Comparison of ENCODE assay signal across 22 cellular contexts in genomic region chr4:17010426-17011087, GRCh38.
DNase-seq lines count a peak whose midpoint lies in the region; ATAC-seq and TF ChIP-seq lines count a peak whose summit lies in the region.
"Had no signal": no experiment of that assay in that cellular context is flagged by ENCODE, and none has a peak within 500 bp of the region (broad histone marks: within the 10 kb centered on the region; RNA-seq: fewer than 3 reads in every experiment).

No MANE protein-coding gene starts in this region.

- H3K27me3 Mint-ChIP-seq in endodermal cell (ENCODE audit: insufficient read depth): no peaks in the 10 kb centered on the region
- H3K27me3 Mint-ChIP-seq: CD8-positive, alpha-beta memory T cell had no signal

- H3K79me2 ChIP-seq in SK-N-SH (ENCODE audit: insufficient read depth): no peaks in the 10 kb centered on the region

- POLR2A ChIA-PET in SK-N-SH (lab: Yijun Ruan, JAX): no interaction called here

- H3K4me3 ChIP-seq in SK-N-SH (ENCODE audit: low read depth in 2 of 2, low read length in 1 of 2) (no peak overlapping the region), endodermal cell (ENCODE audit: low read length) (no peak overlapping the region)
- H3K4me3 ChIP-seq: HAP-1 had no signal

- no peaks in the 10 kb centered on the region for H3K4me1 Mint-ChIP-seq in endodermal cell
- H3K4me1 Mint-ChIP-seq: CD8-positive, alpha-beta memory T cell had no signal

- H3K4me1 ChIP-seq in SK-N-SH (ENCODE audit: control insufficient read depth in 1 of 2, insufficient read depth in 2 of 2, low read depth in 1 of 2, low read length in 1 of 2): peaks cover 0 to 8% of the 10 kb centered on the region in 2 experiments; a peak in 1 of 4 replicates
- H3K4me1 ChIP-seq in endodermal cell (ENCODE audit: control insufficient read depth, insufficient read depth, low read length): peaks cover 4% of the 10 kb centered on the region
- H3K4me1 ChIP-seq: HAP-1 had no signal

- ATAC-seq in SK-N-SH treated with all-trans-retinoic acid at 6 μM for 48 hours (no peak), GM19455 (IDR thresholded peaks at IDR 0.05; ENCODE audit: unreplicated experiment) (no peak)

- H3K27ac Mint-ChIP-seq in endodermal cell: no peak overlapping the region

- H3F3A ChIP-seq in SK-N-SH (replicated peaks; ENCODE audit: insufficient read depth): peaks cover 18% of the 10 kb centered on the region

- peaks cover 10% of the 10 kb centered on the region; the same call in 1 of the 2 replicates for H3K9me3 ChIP-seq in SK-N-SH
- no peaks in the 10 kb centered on the region for H3K9me3 ChIP-seq in endodermal cell (ENCODE audit: control insufficient read depth, low read length)
- H3K9me3 ChIP-seq: HAP-1 had no signal

- H3K36me3 Mint-ChIP-seq in endodermal cell (ENCODE audit: low read depth): no peaks in the 10 kb centered on the region
- H3K36me3 Mint-ChIP-seq: CD8-positive, alpha-beta memory T cell had no signal

- H3K27ac ChIP-seq in SK-N-SH (ENCODE audit: low read depth in 2 of 2, low read length in 1 of 2) (no peak overlapping the region), endodermal cell (ENCODE audit: low read depth, low read length) (no peak overlapping the region)
- H3K27ac ChIP-seq: C4-2B had no signal

- TF ChIP-seq CTCF in SK-N-SH (IDR thresholded peaks at IDR 0.05) (no peak), endodermal cell (conservative IDR thresholded peaks at IDR 0.05) (no peak)

- DNase-seq in SK-N-SH (no peak), RPMI7951 (ENCODE audit: low read depth) (peak; percentile 68), endodermal cell (peak; percentile 12), medulla oblongata (ENCODE audit: extremely low spot score) (no peak), NOMO-1 (lab: John Stamatoyannopoulos, UW; ENCODE audit: unreplicated experiment in 2 of 2) (no peak), NCI-H748 (lab: John Stamatoyannopoulos, UW; ENCODE audit: unreplicated experiment) (no peak)
- DNase-seq: Calu3; CD8-positive, alpha-beta memory T cell; DMS153; Karpas-422; NCI-H1048; NCI-H1417 treated with DMSO at 0.1 percent for 48 hours; NCI-H187; NCI-H446; NCI-H526 treated with DMSO at 0.1 percent for 48 hours; NK-92 treated with Interleukin-12 subunit alpha and Interleukin-12 subunit beta, amount 100 ng/mL, for 24 hours; SHP77; T-helper 1 cell had no signal

- H4K20me1 ChIP-seq in SK-N-SH (ENCODE audit: insufficient read depth): no peaks in the 10 kb centered on the region

- H3K4me3 Mint-ChIP-seq in endodermal cell: no peak overlapping the region
- H3K4me3 Mint-ChIP-seq: CD8-positive, alpha-beta memory T cell had no signal

- CTCF ChIA-PET in SK-N-SH (lab: Yijun Ruan, JAX): interaction anchor here (1.0 kb wide), 1 partner anchor 314 kb away, joined by 3 read pairs; no protein-coding TSS in a partner anchor

- 88% methylated on average over 12 of the region's 13 CpGs for WGBS in SK-N-SH (ENCODE audit: low lambda C conversion rate)
- 90 to 98% methylated on average over 10 to 13 of the region's 13 CpGs for WGBS in endodermal cell (ENCODE audit: insufficient coverage in 1 of 2, insufficient read length in 1 of 2), 2 experiments

- H3K27me3 ChIP-seq in SK-N-SH (ENCODE audit: insufficient read depth) (no peaks in the 10 kb centered on the region), endodermal cell (ENCODE audit: control insufficient read depth, insufficient read depth, low read length, poor library complexity, severe bottlenecking) (no peaks in the 10 kb centered on the region)

- H2AFZ ChIP-seq in SK-N-SH (ENCODE audit: low read depth): peak overlapping the region; percentile 36; the same call in 1 of the 2 replicates

- H3K9me3 Mint-ChIP-seq in endodermal cell: no peaks in the 10 kb centered on the region
- H3K9me3 Mint-ChIP-seq: CD8-positive, alpha-beta memory T cell had no signal

- no peak overlapping the region for H3K9ac ChIP-seq in SK-N-SH
- no peak overlapping the region for H3K9ac ChIP-seq in endodermal cell (ENCODE audit: extremely low read depth, low read length, poor library complexity, severe bottlenecking)

- H3K36me3 ChIP-seq in SK-N-SH (replicated peaks in 1 of 2; ENCODE audit: control insufficient read depth in 1 of 2, insufficient read depth in 2 of 2, low read length in 1 of 2): no peaks in the 10 kb centered on the region
- H3K36me3 ChIP-seq in endodermal cell (ENCODE audit: control insufficient read depth, insufficient read depth, low read length): no peaks in the 10 kb centered on the region
- H3K36me3 ChIP-seq: HAP-1 had no signal

- H3K4me2 ChIP-seq in SK-N-SH: no peak overlapping the region

- no peak for TF ChIP-seq RAD21 in SK-N-SH (IDR thresholded peaks at IDR 0.05; ENCODE audit: low read length)

- H3K9me2 ChIP-seq in SK-N-SH: no peaks in the 10 kb centered on the region

- TF ChIP-seq EP300 in SK-N-SH (IDR thresholded peaks at IDR 0.05; ENCODE audit: borderline replicate concordance in 1 of 2, low read depth in 1 of 2, low read length in 1 of 2): no peak

TF ChIP-seq in SK-N-SH, 30 proteins besides CTCF, POLR2A, EP300 and RAD21:
- TF ChIP-seq FOXM1 (IDR thresholded peaks at IDR 0.05; ENCODE audit: low read depth) (no peak), NRF1 (IDR thresholded peaks at IDR 0.05; ENCODE audit: low read depth, low read length) (no peak), FOXJ3 (CRISPR knock-in tag; IDR thresholded peaks at IDR 0.05) (no peak), MEF2A (IDR thresholded peaks at IDR 0.05; ENCODE audit: borderline replicate concordance, low read depth) (no peak)
- TF ChIP-seq, protein P1, sequence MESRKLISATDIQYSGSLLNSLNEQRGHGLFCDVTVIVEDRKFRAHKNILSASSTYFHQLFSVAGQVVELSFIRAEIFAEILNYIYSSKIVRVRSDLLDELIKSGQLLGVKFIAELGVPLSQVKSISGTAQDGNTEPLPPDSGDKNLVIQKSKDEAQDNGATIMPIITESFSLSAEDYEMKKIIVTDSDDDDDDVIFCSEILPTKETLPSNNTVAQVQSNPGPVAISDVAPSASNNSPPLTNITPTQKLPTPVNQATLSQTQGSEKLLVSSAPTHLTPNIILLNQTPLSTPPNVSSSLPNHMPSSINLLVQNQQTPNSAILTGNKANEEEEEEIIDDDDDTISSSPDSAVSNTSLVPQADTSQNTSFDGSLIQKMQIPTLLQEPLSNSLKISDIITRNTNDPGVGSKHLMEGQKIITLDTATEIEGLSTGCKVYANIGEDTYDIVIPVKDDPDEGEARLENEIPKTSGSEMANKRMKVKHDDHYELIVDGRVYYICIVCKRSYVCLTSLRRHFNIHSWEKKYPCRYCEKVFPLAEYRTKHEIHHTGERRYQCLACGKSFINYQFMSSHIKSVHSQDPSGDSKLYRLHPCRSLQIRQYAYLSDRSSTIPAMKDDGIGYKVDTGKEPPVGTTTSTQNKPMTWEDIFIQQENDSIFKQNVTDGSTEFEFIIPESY (IDR thresholded peaks at IDR 0.05; ENCODE audit: borderline replicate concordance, low read depth): no peak

TF ChIP-seq in SK-N-SH treated with all-trans-retinoic acid at 6 μM for 48 hours, 23 proteins besides CTCF, POLR2A, EP300 and RAD21 (continues in another document):
- TF ChIP-seq ZNF8 (CRISPR knock-in tag; IDR thresholded peaks at IDR 0.05): no peak
- TF ChIP-seq POU6F1 (CRISPR knock-in tag; IDR thresholded peaks at IDR 0.05; ENCODE audit: borderline replicate concordance, low read depth): no peak
- TF ChIP-seq ZNF565 (CRISPR knock-in tag; conservative IDR thresholded peaks at IDR 0.05; ENCODE audit: low read depth): no peak
- TF ChIP-seq BACH2 (CRISPR knock-in tag; IDR thresholded peaks at IDR 0.05; ENCODE audit: borderline replicate concordance): no peak
- no peak for TF ChIP-seq PPARA (CRISPR knock-in tag; IDR thresholded peaks at IDR 0.05; ENCODE audit: borderline replicate concordance)
- no peak for TF ChIP-seq ZC3H10 (CRISPR knock-in tag; IDR thresholded peaks at IDR 0.05)
- no peak for TF ChIP-seq SNAI2 (CRISPR knock-in tag; IDR thresholded peaks at IDR 0.05)
- no peak for TF ChIP-seq GLIS3 (CRISPR knock-in tag; IDR thresholded peaks at IDR 0.05)
- TF ChIP-seq, protein P2, sequence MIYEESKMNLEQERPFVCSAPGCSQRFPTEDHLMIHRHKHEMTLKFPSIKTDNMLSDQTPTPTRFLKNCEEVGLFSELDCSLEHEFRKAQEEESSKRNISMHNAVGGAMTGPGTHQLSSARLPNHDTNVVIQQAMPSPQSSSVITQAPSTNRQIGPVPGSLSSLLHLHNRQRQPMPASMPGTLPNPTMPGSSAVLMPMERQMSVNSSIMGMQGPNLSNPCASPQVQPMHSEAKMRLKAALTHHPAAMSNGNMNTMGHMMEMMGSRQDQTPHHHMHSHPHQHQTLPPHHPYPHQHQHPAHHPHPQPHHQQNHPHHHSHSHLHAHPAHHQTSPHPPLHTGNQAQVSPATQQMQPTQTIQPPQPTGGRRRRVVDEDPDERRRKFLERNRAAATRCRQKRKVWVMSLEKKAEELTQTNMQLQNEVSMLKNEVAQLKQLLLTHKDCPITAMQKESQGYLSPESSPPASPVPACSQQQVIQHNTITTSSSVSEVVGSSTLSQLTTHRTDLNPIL (CRISPR knock-in tag; IDR thresholded peaks at IDR 0.05; ENCODE audit: low read depth): no peak
- TF ChIP-seq ISL1 (CRISPR knock-in tag; IDR thresholded peaks at IDR 0.05): no peak
- TF ChIP-seq ZFP30 (CRISPR knock-in tag; IDR thresholded peaks at IDR 0.05): no peak
- no peak for TF ChIP-seq ZNF70 (CRISPR knock-in tag; IDR thresholded peaks at IDR 0.05)
- TF ChIP-seq ESRRG (CRISPR knock-in tag; IDR thresholded peaks at IDR 0.05): no peak
- TF ChIP-seq OSR1 (CRISPR knock-in tag; IDR thresholded peaks at IDR 0.05): no peak
- no peak for TF ChIP-seq TOX (CRISPR knock-in tag; IDR thresholded peaks at IDR 0.05; ENCODE audit: borderline replicate concordance)

Comparison
In these comparisons a context has a peak if more than half of its experiments do, and no peak if none do; other contexts are left out.
1. DNase-seq: peak in RPMI7951 (single experiment) and endodermal cell (single experiment); none in SK-N-SH (single experiment), medulla oblongata (single experiment), NOMO-1 (0 of 2) and NCI-H748 (single experiment).